ENCODE assay signal across 11 cellular contexts in the genomic region with DNA sequence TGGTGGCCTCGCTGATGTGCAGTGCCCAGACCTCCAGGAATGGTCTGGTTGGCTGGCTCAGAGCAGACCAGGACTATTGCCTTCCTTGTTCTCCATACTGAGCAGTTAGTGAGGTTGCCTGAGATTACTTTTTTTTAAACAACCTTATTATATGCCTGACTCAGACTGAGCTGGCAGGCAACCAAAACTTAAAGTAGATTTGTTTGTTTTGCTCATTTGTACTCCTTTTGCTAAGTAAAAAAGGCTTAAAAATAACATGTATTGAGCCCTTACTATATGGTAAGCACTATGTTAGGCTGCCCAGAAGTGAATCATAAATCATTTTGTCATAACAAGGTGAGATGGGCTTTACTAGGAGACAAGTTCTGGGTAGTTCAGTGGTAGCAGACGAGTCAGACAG.
DNase-seq lines count a peak whose midpoint lies in the region; ATAC-seq, FAIRE-seq and TF ChIP-seq lines count a peak whose summit lies in the region.
"Had no signal": no experiment of that assay in that cellular context is flagged by ENCODE, and none has a peak within 500 bp of the region (broad histone marks: within the 10 kb centered on the region; RNA-seq: fewer than 3 reads in every experiment).

No MANE protein-coding gene starts in this region.

- H3K36me3 ChIP-seq in A673 (ENCODE audit: insufficient read depth, low read length, poor library complexity, severe bottlenecking) (peaks cover 11% of the 10 kb centered on the region), astrocyte (ENCODE audit: insufficient read depth, low read length) (peaks cover 27% of the 10 kb centered on the region), kidney (ENCODE audit: control insufficient read depth in 1 of 2, insufficient read depth in 2 of 2, low read length in 2 of 2) (peaks cover 12 to 15% of the 10 kb centered on the region in 2 donors)

- DNase-seq in A673 (ENCODE audit: low spot score) (peak; percentile 13), HS-27A (ENCODE audit: low read depth) (peak; percentile 29), astrocyte (ENCODE audit: low read depth) (peak; percentile 89), kidney (no peak), NCI-H2107 treated with DMSO at 0.1 percent for 48 hours (lab: John Stamatoyannopoulos, UW; ENCODE audit: unreplicated experiment) (no peak)
- DNase-seq in activated CD4-positive, alpha-beta T cell treated with anti-CD3 and anti-CD28 coated beads for 36 hours = no peak
- DNase-seq: activated T-cell treated with anti-CD3 and anti-CD28 coated beads, Interleukin-2, amount 50 U/mL, for 4 hours; trophoblast cell had no signal

- H3K27ac ChIP-seq in A673 (ENCODE audit: low read depth, low read length, poor library complexity, severe bottlenecking) (no peak overlapping the region), astrocyte (ENCODE audit: low read depth, low read length) (peak overlapping the region; percentile 23), kidney (ENCODE audit: low read depth in 2 of 2, low read length in 2 of 2) (peak overlapping the region; percentile 52 to 61)

- peaks cover 28% of the 10 kb centered on the region for H3K4me1 Mint-ChIP-seq in astrocyte (ENCODE audit: low read depth, unreplicated experiment)
- H3K4me1 Mint-ChIP-seq in activated CD4-positive, alpha-beta T cell treated with anti-CD3 and anti-CD28 coated beads for 36 hours = no peaks in the 10 kb centered on the region

- H3K4me1 ChIP-seq in A673 (ENCODE audit: insufficient read depth, low read length, poor library complexity, severe bottlenecking) (no peaks in the 10 kb centered on the region), astrocyte (ENCODE audit: insufficient read depth, low read length) (peaks cover 12% of the 10 kb centered on the region), kidney (ENCODE audit: control insufficient read depth in 1 of 2, insufficient read depth in 1 of 2, low read depth in 1 of 2, low read length in 2 of 2) (peaks cover 0 to 20% of the 10 kb centered on the region in 2 donors)

- no peak for ATAC-seq in GM18505 (IDR thresholded peaks at IDR 0.05; ENCODE audit: unreplicated experiment)
- ATAC-seq in GM18873 (IDR thresholded peaks at IDR 0.05; ENCODE audit: low FRiP score, unreplicated experiment) = no peak
- ATAC-seq in activated CD4-positive, alpha-beta T cell treated with anti-CD3 and anti-CD28 coated beads for 36 hours = no peak
- ATAC-seq: activated T-cell treated with anti-CD3 and anti-CD28 coated beads, Interleukin-2, amount 50 U/mL, for 4 hours had no signal

- no TSS peak for BruUV-seq in A673 (replicated peaks; lab: Mats Ljungman, UMichigan)

- H3K9me3 Mint-ChIP-seq in astrocyte (ENCODE audit: unreplicated experiment) = no peaks in the 10 kb centered on the region
- no peaks in the 10 kb centered on the region for H3K9me3 Mint-ChIP-seq in activated CD4-positive, alpha-beta T cell treated with anti-CD3 and anti-CD28 coated beads for 36 hours (ENCODE audit: low read depth)

- H3K9ac ChIP-seq in astrocyte (ENCODE audit: low read length) = no peak overlapping the region
- H3K9ac ChIP-seq in kidney (ENCODE audit: low read length in 2 of 2) = no peak overlapping the region

- H3K4me2 ChIP-seq in astrocyte (ENCODE audit: low read length) = peak overlapping the region; percentile 48

- no peak overlapping the region for H2AFZ ChIP-seq in astrocyte (ENCODE audit: low read depth, low read length)

- H3K27ac Mint-ChIP-seq in astrocyte (ENCODE audit: unreplicated experiment) = peak overlapping the region; percentile 48
- no peak overlapping the region for H3K27ac Mint-ChIP-seq in activated CD4-positive, alpha-beta T cell treated with anti-CD3 and anti-CD28 coated beads for 36 hours

- H3K4me3 Mint-ChIP-seq in astrocyte (ENCODE audit: unreplicated experiment) = no peak overlapping the region
- H3K4me3 Mint-ChIP-seq in activated CD4-positive, alpha-beta T cell treated with anti-CD3 and anti-CD28 coated beads for 36 hours = no peak overlapping the region
- H3K4me3 Mint-ChIP-seq: activated T-cell treated with anti-CD3 and anti-CD28 coated beads, Interleukin-2, amount 50 U/mL, for 4 hours had no signal

- POLR2A ChIA-PET in A673 (lab: Charles Lee; ENCODE audit: low non-redundant PET) = no interaction called here
- POLR2A ChIA-PET in activated CD4-positive, alpha-beta T cell treated with anti-CD3 and anti-CD28 coated beads for 36 hours (lab: Charles Lee) = no interaction called here

- no peaks in the 10 kb centered on the region for H3K9me3 ChIP-seq in A673 (ENCODE audit: low read depth, low read length, poor library complexity, severe bottlenecking)
- H3K9me3 ChIP-seq in astrocyte (ENCODE audit: insufficient read depth, low read depth, low read length) = no peaks in the 10 kb centered on the region
- H3K9me3 ChIP-seq in kidney (ENCODE audit: control insufficient read depth in 1 of 2, low read length in 2 of 2) = no peaks in the 10 kb centered on the region

- CTCF ChIA-PET in A673 (lab: Charles Lee) = no interaction called here
- CTCF ChIA-PET in activated CD4-positive, alpha-beta T cell treated with anti-CD3 and anti-CD28 coated beads for 36 hours (lab: Charles Lee) = interaction anchor here (1.0 to 1.5 kb wide), 2 partner anchors 14 to 240 kb away, joined by 4 read pairs; no protein-coding TSS in a partner anchor

- TF ChIP-seq CTCF in A673 (conservative IDR thresholded peaks at IDR 0.05; ENCODE audit: low read depth, low read length) (no peak), astrocyte (IDR thresholded peaks at IDR 0.05; ENCODE audit: insufficient read depth, low read depth, low read length) (no peak), kidney (IDR thresholded peaks at IDR 0.05; ENCODE audit: borderline replicate concordance, extremely low read depth, insufficient read depth) (no peak)

- FAIRE-seq in astrocyte (lab: Jason Lieb, UNC) (no peak), kidney (lab: Jason Lieb, UNC) (no peak)

- H3K27me3 ChIP-seq in A673 (replicated peaks; ENCODE audit: insufficient read depth, low read depth, low read length, poor library complexity) (no peaks in the 10 kb centered on the region), astrocyte (ENCODE audit: insufficient read depth, low read length) (no peaks in the 10 kb centered on the region)

- peaks cover 82% of the 10 kb centered on the region for H4K20me1 ChIP-seq in astrocyte (ENCODE audit: insufficient read depth, low read length)

- H3K27me3 Mint-ChIP-seq in astrocyte (ENCODE audit: low read depth, unreplicated experiment) = no peaks in the 10 kb centered on the region
- H3K27me3 Mint-ChIP-seq in activated CD4-positive, alpha-beta T cell treated with anti-CD3 and anti-CD28 coated beads for 36 hours = no peaks in the 10 kb centered on the region

- TF ChIP-seq POLR2A in GM18505 (IDR thresholded peaks at IDR 0.05; ENCODE audit: borderline replicate concordance, extremely low read depth, insufficient read depth, insufficient read length) = no peak

- intact Hi-C loops in A673 (cut with micrococcal nuclease; ENCODE audit: unreplicated experiment) (loop anchor here (10.0 kb wide), 1 partner anchor 581 kb away; no protein-coding TSS in a partner anchor), kidney (cut with DNase I) (no loop called here)
- intact Hi-C loops in activated CD4-positive, alpha-beta T cell treated with anti-CD3 and anti-CD28 coated beads for 36 hours (cut with DNase I, micrococcal nuclease) = no loop called here

- H3K4me3 ChIP-seq in A673 (ENCODE audit: low read depth, low read length, poor library complexity, severe bottlenecking) (no peak overlapping the region), astrocyte (ENCODE audit: insufficient read depth, low read depth, low read length) (no peak overlapping the region), kidney (ENCODE audit: low read length in 2 of 2) (no peak overlapping the region)
- H3K4me3 ChIP-seq: skin epidermis had no signal

- H3K79me2 ChIP-seq in astrocyte (ENCODE audit: insufficient read depth, low read length) = peaks cover 25% of the 10 kb centered on the region

- peaks cover 24% of the 10 kb centered on the region for H3K36me3 Mint-ChIP-seq in astrocyte (ENCODE audit: low read depth, unreplicated experiment)
- peaks cover 28% of the 10 kb centered on the region for H3K36me3 Mint-ChIP-seq in activated CD4-positive, alpha-beta T cell treated with anti-CD3 and anti-CD28 coated beads for 36 hours (ENCODE audit: low read depth)

Comparison
In these comparisons a context has a peak if more than half of its experiments do, and no peak if none do; other contexts are left out.
1. DNase-seq: peak in A673 (single experiment), HS-27A (single experiment) and astrocyte (single experiment); none in kidney (single experiment), activated CD4-positive, alpha-beta T cell treated with anti-CD3 and anti-CD28 coated beads for 36 hours (single experiment) and NCI-H2107 treated with DMSO at 0.1 percent for 48 hours (single experiment).